ENCODE assay signal across 8 cellular contexts in genomic region chr12:55073043-55074022, GRCh38. TPM values are rescaled to one million over a fixed set of nuclear protein-coding genes. Genes with fewer than 3 reads are reported as not detected.
DNase-seq lines count a peak whose midpoint lies in the region; ATAC-seq, FAIRE-seq and TF ChIP-seq lines count a peak whose summit lies in the region.

No MANE protein-coding gene starts in this region.

- peaks cover 17% of the 10 kb centered on the region for H3K27me3 Mint-ChIP-seq in type B pancreatic cell

- peak; percentile 85 for TF ChIP-seq CTCF in LNCAP (IDR thresholded peaks at IDR 0.05)
- TF ChIP-seq CTCF in gastroesophageal sphincter (IDR thresholded peaks at IDR 0.05): peak; percentile 62 to 76 (median 66)
- TF ChIP-seq CTCF in pancreas (IDR thresholded peaks at IDR 0.05): peak; percentile 59 to 69 (median 66)
- peak; percentile 95 for TF ChIP-seq CTCF in type B pancreatic cell (conservative IDR thresholded peaks at IDR 0.05)

- intact Hi-C loops in pancreas (cut with DNase I): loop anchor here in 2 of 3 donors (5.0 to 10.0 kb wide), 2 partner anchors 79 to 81 kb away; no protein-coding TSS in a partner anchor

- H3K4me1 Mint-ChIP-seq in type B pancreatic cell (ENCODE audit: unreplicated experiment): no peaks in the 10 kb centered on the region

- H3K36me3 ChIP-seq in gastroesophageal sphincter (no peaks in the 10 kb centered on the region), pancreas (no peaks in the 10 kb centered on the region)

- WGBS in gastroesophageal sphincter (ENCODE audit: low coverage in 1 of 2), 2 donors: 27% methylated on average over 6 to 7 of the region's 8 CpGs
- 24 to 27% methylated on average over 8 of the region's 8 CpGs for whole genome bisulfite sequencing in pancreas, 2 donors

- DNase-seq in AG20443 (ENCODE audit: low spot score) (peak; percentile 74), SK-MEL-5 (ENCODE audit: low read depth, low spot score) (peak; percentile 81), pancreas (peak; percentile 41 to 80 (median 57)), type B pancreatic cell (ENCODE audit: extremely low spot score, unreplicated experiment) (no peak)
- DNase-seq in activated gamma-delta T cell treated with anti-CD3 and anti-CD28 coated beads, Interleukin-2, amount 50 U/mL, for 16 hours (ENCODE audit: low read depth): peak; percentile 69

- H3K27ac Mint-ChIP-seq in type B pancreatic cell: no peak overlapping the region

- H3K4me3 ChIP-seq in gastroesophageal sphincter (no peak overlapping the region), pancreas (no peak overlapping the region)

- TF ChIP-seq POLR2A in gastroesophageal sphincter (IDR thresholded peaks at IDR 0.05): no peak

- H3K4me1 ChIP-seq in gastroesophageal sphincter: no peaks in the 10 kb centered on the region
- no peaks in the 10 kb centered on the region for H3K4me1 ChIP-seq in pancreas

- TF ChIP-seq EP300 in gastroesophageal sphincter (IDR thresholded peaks at IDR 0.05): no peak

- in situ Hi-C loops in SK-MEL-5 (cut with HindIII; ENCODE audit: low pct_unique_long_range_greater_than_20kb, low sequenced_read_pairs): no loop called here

- no peaks in the 10 kb centered on the region for H3K9me3 Mint-ChIP-seq in type B pancreatic cell

- H3K4me3 Mint-ChIP-seq in type B pancreatic cell: no peak overlapping the region

- peak; percentile 80 for FAIRE-seq in pancreas (lab: Jason Lieb, UNC)

- H3K27ac ChIP-seq in gastroesophageal sphincter (no peak overlapping the region), pancreas (no peak overlapping the region)

- H3K27me3 ChIP-seq in gastroesophageal sphincter (peaks cover 16% of the 10 kb centered on the region), pancreas (peaks cover 0 to 4% (median 2%) of the 10 kb centered on the region in 4 donors)

- ATAC-seq in GM18907 (IDR thresholded peaks at IDR 0.05; ENCODE audit: unreplicated experiment): peak; percentile 60
- ATAC-seq in gastroesophageal sphincter: no peak
- ATAC-seq in pancreas: peak; percentile 81 to 93 (median 91)

- H3K9me3 ChIP-seq in gastroesophageal sphincter (no peaks in the 10 kb centered on the region), pancreas (no peaks in the 10 kb centered on the region)

- no peaks in the 10 kb centered on the region for H3K36me3 Mint-ChIP-seq in type B pancreatic cell

RNA-seq across cellular contexts. Expression of gene OR9K2, which starts 52.9 kb away (rescaled TPM):
- total RNA-seq in SK-MEL-5 (2014; rRNA removed; shearing (Covaris generic)): not detected in 2 replicates
- not detected in 2 replicates for polyA plus RNA-seq in SK-MEL-5 (2015; cell fraction: cytosol; rRNA removed)
- polyA plus RNA-seq in SK-MEL-5 (2015; cell fraction: nucleus; rRNA removed): not detected in 2 replicates
- total RNA-seq in gastroesophageal sphincter: not detected
- not detected for total RNA-seq in pancreas
- not detected for polyA plus RNA-seq in pancreas
- total RNA-seq in type B pancreatic cell (ENCODE audit: low replicate concordance): not detected in 2 replicates

RNA-seq across cellular contexts. Expression of gene NEUROD4, which starts 53.6 kb away (rescaled TPM):
- total RNA-seq in SK-MEL-5 (2014; rRNA removed; shearing (Covaris generic)): not detected in 2 replicates
- polyA plus RNA-seq in SK-MEL-5 (2015; cell fraction: cytosol; rRNA removed): not detected in 2 replicates
- not detected in 2 replicates for polyA plus RNA-seq in SK-MEL-5 (2015; cell fraction: nucleus; rRNA removed)
- total RNA-seq in gastroesophageal sphincter: not detected
- not detected for total RNA-seq in pancreas
- under 1 TPM in 1 of 2 donors, not detected in 1; 0.02 TPM for polyA plus RNA-seq in pancreas
- 1.6 and 3.3 TPM in 2 replicates for total RNA-seq in type B pancreatic cell (ENCODE audit: low replicate concordance)
